In genomic region chr14:68695871-68696665, GRCh38 we compare ENCODE assay signal across 12 cellular contexts.
DNase-seq lines count a peak whose midpoint lies in the region; ATAC-seq and TF ChIP-seq lines count a peak whose summit lies in the region.
"Had no signal": no experiment of that assay in that cellular context is flagged by ENCODE, and none has a peak within 500 bp of the region (broad histone marks: within the 10 kb centered on the region; RNA-seq: fewer than 3 reads in every experiment).

No MANE protein-coding gene starts in this region.

- peak overlapping the region; percentile 49 to 56 for H3K27ac ChIP-seq in coronary artery
- H3K27ac ChIP-seq: parathyroid adenoma had no signal

- no peak for ATAC-seq in omental fat pad (ENCODE audit: low FRiP score)
- ATAC-seq in mucosa of descending colon = no peak
- no peak for ATAC-seq in GM18502 (IDR thresholded peaks at IDR 0.05; ENCODE audit: poor library complexity, unreplicated experiment)
- no peak for ATAC-seq in GM18861 (IDR thresholded peaks at IDR 0.05; ENCODE audit: unreplicated experiment)

- intact Hi-C loops in mucosa of descending colon (cut with DNase I, micrococcal nuclease) = no loop called here

- H3K4me1 ChIP-seq in mucosa of descending colon (ENCODE audit: low read depth) = no peaks in the 10 kb centered on the region
- H3K4me1 ChIP-seq: BE2C, parathyroid adenoma had no signal

- peak; percentile 52 for DNase-seq in AG20443 (ENCODE audit: low spot score)
- DNase-seq in MG63 = peak; percentile 36
- peak; percentile 52 for DNase-seq in coronary artery (ENCODE audit: low spot score)
- DNase-seq in omental fat pad (ENCODE audit: low spot score) = peak; percentile 14
- no peak for DNase-seq in mucosa of descending colon
- no peak for DNase-seq in activated CD4-positive, CD25-positive, alpha-beta regulatory T cell (lab: John Stamatoyannopoulos, UW)
- DNase-seq: BE2C, NCI-H187 treated with DMSO at 0.1 percent for 48 hours had no signal

- H3K4me3 ChIP-seq in MG63 (no peak overlapping the region), coronary artery (no peak overlapping the region), mucosa of descending colon (no peak overlapping the region)
- H3K4me3 ChIP-seq: lung had no signal

- H3K9me3 ChIP-seq in MG63 = no peaks in the 10 kb centered on the region
- no peaks in the 10 kb centered on the region for H3K9me3 ChIP-seq in mucosa of descending colon
- H3K9me3 ChIP-seq: BE2C had no signal

- no peaks in the 10 kb centered on the region for H3K36me3 ChIP-seq in MG63
- no peaks in the 10 kb centered on the region for H3K36me3 ChIP-seq in mucosa of descending colon (ENCODE audit: low read depth)
- H3K36me3 ChIP-seq: BE2C had no signal

- no peaks in the 10 kb centered on the region for H3K27me3 ChIP-seq in MG63
- H3K27me3 ChIP-seq: BE2C had no signal

- no peak for TF ChIP-seq CTCF in coronary artery (IDR thresholded peaks at IDR 0.05)
- TF ChIP-seq CTCF in omental fat pad (IDR thresholded peaks at IDR 0.05) = no peak
- TF ChIP-seq CTCF in mucosa of descending colon (IDR thresholded peaks at IDR 0.05) = no peak

Comparison
In these comparisons a context has a peak if more than half of its experiments do, and no peak if none do; other contexts are left out.
1. DNase-seq: peak in AG20443 (single experiment), MG63 (single experiment), coronary artery (single experiment) and omental fat pad (single experiment); none in mucosa of descending colon (0 of 3) and activated CD4-positive, CD25-positive, alpha-beta regulatory T cell (0 of 4).